In genomic region chr18:12252061-12252460, GRCh38 we compare ENCODE assay signal across 20 cellular contexts. TPM values are rescaled to one million over a fixed set of nuclear protein-coding genes. Genes with fewer than 3 reads are reported as not detected.
DNase-seq lines count a peak whose midpoint lies in the region; ATAC-seq and TF ChIP-seq lines count a peak whose summit lies in the region.
"Had no signal": no experiment of that assay in that cellular context is flagged by ENCODE, and none has a peak within 500 bp of the region (broad histone marks: within the 10 kb centered on the region; RNA-seq: fewer than 3 reads in every experiment).

No MANE protein-coding gene starts in this region.

- H3K9ac ChIP-seq in neural progenitor cell = no peak overlapping the region
- H3K9ac ChIP-seq: BLaER1 treated with 17β-estradiol and CSF1 and Interleukin-3, amounts not matched to agents 10 nM and 100 nM had no signal

- H3K36me3 Mint-ChIP-seq in neural progenitor cell = no peaks in the 10 kb centered on the region
- H3K36me3 Mint-ChIP-seq in progenitor cell of endocrine pancreas (ENCODE audit: insufficient read depth) = no peaks in the 10 kb centered on the region
- H3K36me3 Mint-ChIP-seq: CD8-positive, alpha-beta T cell had no signal

- no peak overlapping the region for H3K4me2 ChIP-seq in neural progenitor cell
- H3K4me2 ChIP-seq: A549; BLaER1 treated with 17β-estradiol and CSF1 and Interleukin-3, amounts not matched to agents 10 nM and 100 nM had no signal

- intact Hi-C loops in cardiac septum (cut with DNase I) (no loop called here), left cardiac atrium (cut with DNase I) (no loop called here), ascending aorta (cut with DNase I) (no loop called here)

- H3K27me3 ChIP-seq in neural progenitor cell = peaks cover 93% of the 10 kb centered on the region
- peaks cover 3% of the 10 kb centered on the region for H3K27me3 ChIP-seq in ascending aorta
- H3K27me3 ChIP-seq: BLaER1 treated with 17β-estradiol and CSF1 and Interleukin-3, amounts not matched to agents 10 nM and 100 nM had no signal

- no peak overlapping the region for H3K27ac ChIP-seq in neural progenitor cell
- no peak overlapping the region for H3K27ac ChIP-seq in ascending aorta
- H3K27ac ChIP-seq: 22Rv1; A549; BLaER1 treated with 17β-estradiol and CSF1 and Interleukin-3, amounts not matched to agents 10 nM and 100 nM; C4-2B had no signal

- H3K4me3 Mint-ChIP-seq in neural progenitor cell (peak overlapping the region; percentile 27), progenitor cell of endocrine pancreas (ENCODE audit: low read depth) (no peak overlapping the region)
- H3K4me3 Mint-ChIP-seq: B cell; CD4-positive, alpha-beta T cell; CD8-positive, alpha-beta T cell had no signal

- H2AFZ ChIP-seq in neural progenitor cell (replicated peaks) = no peak overlapping the region

- H3K9me3 Mint-ChIP-seq in neural progenitor cell = peaks cover 3% of the 10 kb centered on the region
- no peaks in the 10 kb centered on the region for H3K9me3 Mint-ChIP-seq in progenitor cell of endocrine pancreas (ENCODE audit: low read depth)
- H3K9me3 Mint-ChIP-seq: CD4-positive, alpha-beta T cell; CD8-positive, alpha-beta T cell had no signal

- no peaks in the 10 kb centered on the region for H3K79me2 ChIP-seq in neural progenitor cell (ENCODE audit: low read depth)

- H3K27me3 Mint-ChIP-seq in neural progenitor cell (ENCODE audit: insufficient read depth, low read depth) (peaks cover 49% of the 10 kb centered on the region), progenitor cell of endocrine pancreas (peaks cover 89% of the 10 kb centered on the region)

- H3K4me1 Mint-ChIP-seq in neural progenitor cell = peaks cover 22% of the 10 kb centered on the region
- H3K4me1 Mint-ChIP-seq in progenitor cell of endocrine pancreas (ENCODE audit: low read depth) = peaks cover 4% of the 10 kb centered on the region
- H3K4me1 Mint-ChIP-seq: B cell had no signal

- peaks cover 5% of the 10 kb centered on the region for H3F3A ChIP-seq in neural progenitor cell (ENCODE audit: low read depth)

- peaks cover 16% of the 10 kb centered on the region for H3K4me1 ChIP-seq in neural progenitor cell
- H3K4me1 ChIP-seq in ascending aorta = peaks cover 0 to 14% of the 10 kb centered on the region in 2 donors
- H3K4me1 ChIP-seq: A549 had no signal

- peak; percentile 49 for DNase-seq in cardiac septum (ENCODE audit: low spot score)
- no peak for DNase-seq in left cardiac atrium
- DNase-seq in neural progenitor cell (ENCODE audit: low spot score) = no peak
- DNase-seq in progenitor cell of endocrine pancreas (ENCODE audit: low spot score, unreplicated experiment) = no peak
- no peak for DNase-seq in RPMI8226
- DNase-seq in ascending aorta (ENCODE audit: low spot score in 2 of 2) = no peak
- DNase-seq: AML-193; Caco-2; Calu3; CD4-positive, alpha-beta T cell; CD8-positive, alpha-beta T cell; DMS79 treated with DMSO at 0.1 percent for 48 hours; GF-D8 had no signal

- H3K36me3 ChIP-seq in neural progenitor cell = no peaks in the 10 kb centered on the region
- no peaks in the 10 kb centered on the region for H3K36me3 ChIP-seq in ascending aorta
- H3K36me3 ChIP-seq: BLaER1 treated with 17β-estradiol and CSF1 and Interleukin-3, amounts not matched to agents 10 nM and 100 nM had no signal

- ATAC-seq in left cardiac atrium = no peak
- ATAC-seq in GM19328 (IDR thresholded peaks at IDR 0.05; ENCODE audit: unreplicated experiment) = no peak
- ATAC-seq: A549; CD8-positive, alpha-beta T cell had no signal

- peak overlapping the region; percentile 50 for H3K27ac Mint-ChIP-seq in neural progenitor cell
- H3K27ac Mint-ChIP-seq in progenitor cell of endocrine pancreas = peak overlapping the region; percentile 52
- H3K27ac Mint-ChIP-seq: B cell; CD4-positive, alpha-beta T cell; CD8-positive, alpha-beta T cell had no signal

- no peak for TF ChIP-seq CTCF in neural progenitor cell (IDR thresholded peaks at IDR 0.05)
- no peak for TF ChIP-seq CTCF in progenitor cell of endocrine pancreas (IDR thresholded peaks at IDR 0.05; ENCODE audit: unreplicated experiment)
- TF ChIP-seq CTCF in ascending aorta (IDR thresholded peaks at IDR 0.05) = no peak

- no peaks in the 10 kb centered on the region for H3K9me3 ChIP-seq in neural progenitor cell (ENCODE audit: low read depth)
- H3K9me3 ChIP-seq in ascending aorta = no peaks in the 10 kb centered on the region
- H3K9me3 ChIP-seq: A549, Caco-2 had no signal

- H3K4me3 ChIP-seq in neural progenitor cell (no peak overlapping the region), ascending aorta (no peak overlapping the region)
- H3K4me3 ChIP-seq: A549; BLaER1 treated with 17β-estradiol and CSF1 and Interleukin-3, amounts not matched to agents 10 nM and 100 nM had no signal

- peaks cover 20% of the 10 kb centered on the region for H4K20me1 ChIP-seq in neural progenitor cell (ENCODE audit: low read depth)
- H4K20me1 ChIP-seq: BLaER1 treated with 17β-estradiol and CSF1 and Interleukin-3, amounts not matched to agents 10 nM and 100 nM had no signal

RNA-seq across cellular contexts. Expression of gene CIDEA, which starts 2.1 kb away (rescaled TPM):
- total RNA-seq in cardiac septum (0.40 TPM), left cardiac atrium (10 to 100 TPM; 11.4 to 17.2 TPM), neural progenitor cell (ENCODE audit: low replicate concordance) (not detected in 2 replicates), progenitor cell of endocrine pancreas (not detected in 2 replicates), ascending aorta (not detected)
- total RNA-seq: A172; B cell; Caco-2; Calu3; CD4-positive, alpha-beta T cell; CD8-positive, alpha-beta T cell had no signal

RNA-seq across cellular contexts. Expression of gene TUBB6, which starts 56.0 kb away (rescaled TPM):
- total RNA-seq in cardiac septum (155 TPM), left cardiac atrium (100 to 1,000 TPM; 211 to 254 TPM), neural progenitor cell (ENCODE audit: low replicate concordance) (92.7 and 137 TPM in 2 replicates), progenitor cell of endocrine pancreas (7.2 and 10.7 TPM in 2 replicates), ascending aorta (800 TPM)
